In the genomic region with DNA sequence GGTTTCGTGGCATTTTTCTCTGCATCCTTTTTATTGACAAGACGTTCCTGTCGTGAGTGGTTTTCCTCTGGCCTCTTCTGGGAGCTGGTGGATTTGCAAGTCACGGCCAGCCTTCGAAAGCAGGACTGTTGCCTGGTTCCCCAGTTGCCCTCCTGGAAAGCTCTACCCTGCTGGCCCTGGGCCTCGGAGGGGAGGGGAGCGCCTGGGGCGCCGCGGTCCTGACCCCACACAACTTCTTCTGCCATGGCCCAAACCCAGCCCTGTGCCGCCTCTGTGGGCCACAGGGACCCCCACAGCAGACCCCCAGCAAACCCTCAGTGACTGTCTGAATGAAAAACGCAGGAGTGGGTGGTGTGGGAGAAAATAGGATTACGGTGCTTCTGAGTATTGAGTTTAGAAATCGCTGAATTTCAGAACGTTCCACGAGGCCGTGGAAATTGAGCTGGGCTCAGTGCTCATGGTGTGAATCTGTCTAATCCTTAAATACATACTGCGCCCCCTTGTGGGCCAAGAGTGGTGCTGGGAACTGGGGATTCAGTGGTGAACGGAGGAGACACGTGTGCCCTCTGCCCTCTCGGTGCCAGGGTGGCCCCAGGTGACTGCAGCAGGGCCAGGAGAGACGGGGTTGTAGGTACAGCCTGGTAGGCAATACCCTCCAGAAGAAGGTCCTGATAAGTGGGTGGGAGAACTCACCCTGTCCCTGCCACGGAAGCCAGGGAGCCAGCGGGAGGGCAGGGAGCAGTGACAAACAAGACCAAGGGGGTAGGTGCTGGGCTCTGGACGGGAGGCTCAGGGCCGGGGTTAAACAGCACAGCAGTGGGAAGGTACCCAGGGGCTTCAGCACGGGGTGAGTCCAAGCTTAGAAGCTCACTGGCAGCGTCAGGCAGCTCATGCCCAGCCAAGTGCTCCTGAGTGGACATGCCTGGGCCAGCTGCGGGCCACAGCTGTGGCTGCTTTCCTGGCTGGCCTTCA, we compare ENCODE assay signal across 8 cellular contexts.
DNase-seq lines count a peak whose midpoint lies in the region; ATAC-seq and TF ChIP-seq lines count a peak whose summit lies in the region.

No MANE protein-coding gene starts in this region.

- peak overlapping the region in 2 of 7 donors; percentile 2 to 53 for H3K4me3 Mint-ChIP-seq in CD8-positive, alpha-beta memory T cell
- H3K4me3 Mint-ChIP-seq in activated T-helper 17 cell treated with anti-CD3 and anti-CD28 coated beads, Interleukin-2, amount 50 U/mL, for 72 hours = peak overlapping the region; percentile 51
- no peak overlapping the region for H3K4me3 Mint-ChIP-seq in osteocyte (ENCODE audit: unreplicated experiment)

- no peaks in the 10 kb centered on the region for H3K9me3 ChIP-seq in CD8-positive, alpha-beta memory T cell (ENCODE audit: low read length)
- H3K9me3 ChIP-seq in thymus (ENCODE audit: control insufficient read depth) = no peaks in the 10 kb centered on the region

- POLR2A ChIA-PET in CD8-positive, alpha-beta memory T cell (lab: Charles Lee) = no interaction called here

- peak; percentile 20 to 59 (median 47) for DNase-seq in CD8-positive, alpha-beta memory T cell
- peak; percentile 76 for DNase-seq in HuH-7 (ENCODE audit: low spot score)
- peak; percentile 82 for DNase-seq in RPMI7951 (ENCODE audit: low read depth)
- DNase-seq in foreskin keratinocyte = peak; percentile 40 to 71
- DNase-seq in osteocyte (ENCODE audit: extremely low spot score, unreplicated experiment) = no peak

- no peaks in the 10 kb centered on the region for H3K27me3 ChIP-seq in CD8-positive, alpha-beta memory T cell (ENCODE audit: insufficient read depth, low read length, poor library complexity, severe bottlenecking)
- H3K27me3 ChIP-seq in foreskin keratinocyte (no peaks in the 10 kb centered on the region), thymus (ENCODE audit: control insufficient read depth, insufficient read depth) (no peaks in the 10 kb centered on the region)

- peak; percentile 94 for ATAC-seq in activated T-helper 17 cell treated with anti-CD3 and anti-CD28 coated beads, Interleukin-2, amount 50 U/mL, for 72 hours (replicated peaks)
- ATAC-seq in foreskin keratinocyte (peak; percentile 76), GM21619 (IDR thresholded peaks at IDR 0.05; ENCODE audit: unreplicated experiment) (no peak)

- TF ChIP-seq CTCF in foreskin keratinocyte (conservative IDR thresholded peaks at IDR 0.05) (peak; percentile 87), osteocyte (IDR thresholded peaks at IDR 0.05) (peak; percentile 68)

- 57% methylated on average over 29 of the region's 29 CpGs for WGBS in thymus

- peaks cover 0 to 7% (median 0%) of the 10 kb centered on the region in 5 donors for H3K9me3 Mint-ChIP-seq in CD8-positive, alpha-beta memory T cell
- H3K9me3 Mint-ChIP-seq in activated T-helper 17 cell treated with anti-CD3 and anti-CD28 coated beads, Interleukin-2, amount 50 U/mL, for 72 hours = peaks cover 3% of the 10 kb centered on the region
- no peaks in the 10 kb centered on the region for H3K9me3 Mint-ChIP-seq in osteocyte (ENCODE audit: unreplicated experiment)

- no peak overlapping the region for H3K4me3 ChIP-seq in CD8-positive, alpha-beta memory T cell (ENCODE audit: low read length)
- H3K4me3 ChIP-seq in thymus (ENCODE audit: low read length) = no peak overlapping the region

- peaks cover 32% of the 10 kb centered on the region for H3K4me1 ChIP-seq in CD8-positive, alpha-beta memory T cell (ENCODE audit: insufficient read depth, low read length)
- H3K4me1 ChIP-seq in foreskin keratinocyte = peaks cover 21% of the 10 kb centered on the region
- H3K4me1 ChIP-seq in thymus (ENCODE audit: control insufficient read depth, insufficient read depth, low read length) = peaks cover 11% of the 10 kb centered on the region

- peaks cover 19 to 40% (median 21%) of the 10 kb centered on the region in 3 donors for H3K4me1 Mint-ChIP-seq in CD8-positive, alpha-beta memory T cell
- peaks cover 36% of the 10 kb centered on the region for H3K4me1 Mint-ChIP-seq in activated T-helper 17 cell treated with anti-CD3 and anti-CD28 coated beads, Interleukin-2, amount 50 U/mL, for 72 hours
- H3K4me1 Mint-ChIP-seq in osteocyte (ENCODE audit: unreplicated experiment) = peaks cover 44% of the 10 kb centered on the region

- H3K27me3 Mint-ChIP-seq in CD8-positive, alpha-beta memory T cell = peaks cover 7 to 27% of the 10 kb centered on the region in 2 donors
- H3K27me3 Mint-ChIP-seq in activated T-helper 17 cell treated with anti-CD3 and anti-CD28 coated beads, Interleukin-2, amount 50 U/mL, for 72 hours = no peaks in the 10 kb centered on the region
- H3K27me3 Mint-ChIP-seq in osteocyte (ENCODE audit: unreplicated experiment) = peaks cover 10% of the 10 kb centered on the region

- peaks cover 0 to under 1% (median 0%) of the 10 kb centered on the region in 3 donors for H3K36me3 Mint-ChIP-seq in CD8-positive, alpha-beta memory T cell
- no peaks in the 10 kb centered on the region for H3K36me3 Mint-ChIP-seq in activated T-helper 17 cell treated with anti-CD3 and anti-CD28 coated beads, Interleukin-2, amount 50 U/mL, for 72 hours (ENCODE audit: low read depth)
- no peaks in the 10 kb centered on the region for H3K36me3 Mint-ChIP-seq in osteocyte (ENCODE audit: unreplicated experiment)

- no peaks in the 10 kb centered on the region for H3K36me3 ChIP-seq in CD8-positive, alpha-beta memory T cell (ENCODE audit: insufficient read depth, low read length)
- H3K36me3 ChIP-seq in thymus (ENCODE audit: control insufficient read depth, insufficient read depth) = peaks cover under 1% of the 10 kb centered on the region

- H3K27ac Mint-ChIP-seq in CD8-positive, alpha-beta memory T cell = peak overlapping the region in 2 of 8 donors; percentile 15 to 17
- no peak overlapping the region for H3K27ac Mint-ChIP-seq in activated T-helper 17 cell treated with anti-CD3 and anti-CD28 coated beads, Interleukin-2, amount 50 U/mL, for 72 hours
- no peak overlapping the region for H3K27ac Mint-ChIP-seq in osteocyte (ENCODE audit: unreplicated experiment)

- CTCF ChIA-PET in CD8-positive, alpha-beta memory T cell (lab: Charles Lee) = interaction anchor here (0.7 kb wide), 1 partner anchor 54 kb away, joined by 3 read pairs; no protein-coding TSS in a partner anchor

- H3K27ac ChIP-seq in CD8-positive, alpha-beta memory T cell (ENCODE audit: low read depth, low read length) = no peak overlapping the region
- H3K27ac ChIP-seq in foreskin keratinocyte (no peak overlapping the region), thymus (ENCODE audit: low read depth) (peak overlapping the region; percentile 26)
